1 cellular context compared by ENCODE assay signal in the genomic region with DNA sequence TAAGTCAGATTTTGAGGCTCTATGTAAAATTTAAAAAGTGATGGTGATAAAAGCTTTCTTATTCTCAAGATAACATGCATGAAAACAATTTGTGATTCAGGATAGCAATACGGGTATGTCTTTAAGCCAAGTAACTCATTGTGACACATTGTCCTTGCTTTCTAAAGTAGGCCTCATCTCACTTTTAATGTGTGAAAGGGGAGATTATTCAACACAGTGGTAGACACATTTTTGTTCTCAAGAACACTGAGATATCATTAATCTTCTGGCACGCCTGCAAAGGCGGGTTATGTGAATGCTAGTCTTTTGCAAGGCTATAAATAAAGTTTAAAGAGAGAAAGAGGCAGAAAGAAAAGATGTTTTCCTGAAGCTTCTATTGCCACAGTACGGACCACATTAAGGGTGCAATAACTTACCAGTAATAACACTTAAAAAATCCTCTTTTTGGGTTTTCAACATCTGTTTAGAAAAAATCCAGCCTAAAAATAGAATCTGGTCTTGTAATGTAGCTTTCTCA.
TF ChIP-seq lines count a peak whose summit lies in the region.

No MANE protein-coding gene starts in this region.

TF ChIP-seq in K562, 482 proteins besides CTCF, POLR2A, EP300 and RAD21 (continued from another document):
- TF ChIP-seq, protein P1, sequence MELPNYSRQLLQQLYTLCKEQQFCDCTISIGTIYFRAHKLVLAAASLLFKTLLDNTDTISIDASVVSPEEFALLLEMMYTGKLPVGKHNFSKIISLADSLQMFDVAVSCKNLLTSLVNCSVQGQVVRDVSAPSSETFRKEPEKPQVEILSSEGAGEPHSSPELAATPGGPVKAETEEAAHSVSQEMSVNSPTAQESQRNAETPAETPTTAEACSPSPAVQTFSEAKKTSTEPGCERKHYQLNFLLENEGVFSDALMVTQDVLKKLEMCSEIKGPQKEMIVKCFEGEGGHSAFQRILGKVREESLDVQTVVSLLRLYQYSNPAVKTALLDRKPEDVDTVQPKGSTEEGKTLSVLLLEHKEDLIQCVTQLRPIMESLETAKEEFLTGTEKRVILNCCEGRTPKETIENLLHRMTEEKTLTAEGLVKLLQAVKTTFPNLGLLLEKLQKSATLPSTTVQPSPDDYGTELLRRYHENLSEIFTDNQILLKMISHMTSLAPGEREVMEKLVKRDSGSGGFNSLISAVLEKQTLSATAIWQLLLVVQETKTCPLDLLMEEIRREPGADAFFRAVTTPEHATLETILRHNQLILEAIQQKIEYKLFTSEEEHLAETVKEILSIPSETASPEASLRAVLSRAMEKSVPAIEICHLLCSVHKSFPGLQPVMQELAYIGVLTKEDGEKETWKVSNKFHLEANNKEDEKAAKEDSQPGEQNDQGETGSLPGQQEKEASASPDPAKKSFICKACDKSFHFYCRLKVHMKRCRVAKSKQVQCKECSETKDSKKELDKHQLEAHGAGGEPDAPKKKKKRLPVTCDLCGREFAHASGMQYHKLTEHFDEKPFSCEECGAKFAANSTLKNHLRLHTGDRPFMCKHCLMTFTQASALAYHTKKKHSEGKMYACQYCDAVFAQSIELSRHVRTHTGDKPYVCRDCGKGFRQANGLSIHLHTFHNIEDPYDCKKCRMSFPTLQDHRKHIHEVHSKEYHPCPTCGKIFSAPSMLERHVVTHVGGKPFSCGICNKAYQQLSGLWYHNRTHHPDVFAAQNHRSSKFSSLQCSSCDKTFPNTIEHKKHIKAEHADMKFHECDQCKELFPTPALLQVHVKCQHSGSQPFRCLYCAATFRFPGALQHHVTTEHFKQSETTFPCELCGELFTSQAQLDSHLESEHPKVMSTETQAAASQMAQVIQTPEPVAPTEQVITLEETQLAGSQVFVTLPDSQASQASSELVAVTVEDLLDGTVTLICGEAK (IDR thresholded peaks at IDR 0.05), result peak; percentile 76
- TF ChIP-seq, protein P1 (CRISPR knock-in tag; IDR thresholded peaks at IDR 0.05), result no peak
